Comparison of ENCODE assay signal across 10 cellular contexts in the genomic region with DNA sequence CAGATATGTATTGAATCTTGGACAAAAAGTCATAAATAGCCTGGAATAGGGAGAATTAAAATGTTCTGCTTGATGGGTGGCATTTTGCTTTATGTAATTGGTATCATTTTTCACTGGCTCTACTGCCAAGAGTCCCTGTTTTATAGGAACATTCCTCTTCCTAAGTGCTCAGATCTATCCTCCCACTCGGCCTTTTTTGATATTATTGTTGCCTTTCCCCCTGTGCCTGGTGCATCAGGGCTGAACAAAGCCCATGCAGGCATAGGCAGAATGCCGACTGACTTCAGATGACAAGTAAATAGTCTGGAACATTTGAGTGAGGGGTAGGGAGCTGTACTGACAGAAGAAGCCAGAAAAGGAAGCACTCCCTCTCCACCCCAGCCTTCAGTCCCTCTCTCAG.
A peak's percentile ranks its signal among the peaks of the same experiment; 100 is the strongest.
DNase-seq lines count a peak whose midpoint lies in the region; FAIRE-seq and TF ChIP-seq lines count a peak whose summit lies in the region.
"Had no signal": no experiment of that assay in that cellular context is flagged by ENCODE, and none has a peak within 500 bp of the region (broad histone marks: within the 10 kb centered on the region; RNA-seq: fewer than 3 reads in every experiment).

No MANE protein-coding gene starts in this region.

- peak overlapping the region; percentile 66 for H3K9ac ChIP-seq in SK-N-MC (ENCODE audit: insufficient read length)
- H3K9ac ChIP-seq in parathyroid adenoma, result no peak overlapping the region
- H3K9ac ChIP-seq: BLaER1 had no signal

- TF ChIP-seq EP300 in tibial nerve (IDR thresholded peaks at IDR 0.05), result no peak

- TF ChIP-seq CTCF in LNCaP clone FGC (IDR thresholded peaks at IDR 0.05; ENCODE audit: control insufficient read depth, extremely low read depth, insufficient read depth) (no peak), parathyroid adenoma (IDR thresholded peaks at IDR 0.05) (no peak), D721Med (IDR thresholded peaks at IDR 0.05; ENCODE audit: insufficient read depth, missing control alignments) (no peak), tibial nerve (IDR thresholded peaks at IDR 0.05) (no peak)

- no peak for TF ChIP-seq POLR2A in tibial nerve (IDR thresholded peaks at IDR 0.05)

- no peaks in the 10 kb centered on the region for H3K79me2 ChIP-seq in parathyroid adenoma

- FAIRE-seq in D721Med (lab: Jason Lieb, UNC), result no peak

- H3K4me2 ChIP-seq in parathyroid adenoma (ENCODE audit: low read length), result no peak overlapping the region
- H3K4me2 ChIP-seq: BLaER1 had no signal

- H2AFZ ChIP-seq in parathyroid adenoma, result peak overlapping the region; percentile 61

- H3K36me3 ChIP-seq in SK-N-MC (ENCODE audit: insufficient read depth, low read length) (no peaks in the 10 kb centered on the region; the same call in 1 of the 2 replicates), parathyroid adenoma (ENCODE audit: control insufficient read depth, insufficient read depth, low read length) (no peaks in the 10 kb centered on the region), tibial nerve (no peaks in the 10 kb centered on the region)
- H3K36me3 ChIP-seq: BLaER1, HAP-1 had no signal

- no peaks in the 10 kb centered on the region for H3K27me3 ChIP-seq in parathyroid adenoma (ENCODE audit: control insufficient read depth, insufficient read depth, low read length)
- no peaks in the 10 kb centered on the region for H3K27me3 ChIP-seq in tibial nerve
- H3K27me3 ChIP-seq: BLaER1 had no signal

- H3K4me1 ChIP-seq in parathyroid adenoma (peaks cover 18% of the 10 kb centered on the region), tibial nerve (no peaks in the 10 kb centered on the region)
- H3K4me1 ChIP-seq: BLaER1, HAP-1 had no signal

- DNase-seq in LNCaP clone FGC (ENCODE audit: low read depth) (peak; percentile 30), SK-N-MC (ENCODE audit: low read depth, low spot score) (no peak), D721Med (ENCODE audit: insufficient read length, low spot score) (no peak), COLO829 (ENCODE audit: low spot score) (no peak), tibial nerve (ENCODE audit: low spot score in 2 of 2) (no peak)
- DNase-seq: CD8-positive, alpha-beta T cell had no signal

- H3K27ac ChIP-seq in SK-N-MC, result peak overlapping the region; percentile 96
- H3K27ac ChIP-seq in parathyroid adenoma, result peak overlapping the region; percentile 29
- no peak overlapping the region for H3K27ac ChIP-seq in tibial nerve
- H3K27ac ChIP-seq: BLaER1, C4-2B had no signal

- H3K4me3 ChIP-seq in LNCaP clone FGC (ENCODE audit: low read depth, low read length) (no peak overlapping the region), SK-N-MC (0 out of 2 replicates have a peak overlapping the region, but pooled peaks have one; percentile 18), parathyroid adenoma (ENCODE audit: low read depth, low read length) (no peak overlapping the region), tibial nerve (no peak overlapping the region)
- H3K4me3 ChIP-seq: BLaER1, HAP-1 had no signal

- WGBS in tibial nerve, 2 donors, result 40 to 51% methylated on average over 2 of the region's 2 CpGs

- no peaks in the 10 kb centered on the region for H3K9me3 ChIP-seq in SK-N-MC (ENCODE audit: low read depth, low read length)
- no peaks in the 10 kb centered on the region for H3K9me3 ChIP-seq in parathyroid adenoma (ENCODE audit: control insufficient read depth, low read length)
- no peaks in the 10 kb centered on the region for H3K9me3 ChIP-seq in tibial nerve
- H3K9me3 ChIP-seq: BLaER1, HAP-1 had no signal

Comparison
In these comparisons a context has a peak if more than half of its experiments do, and no peak if none do; other contexts are left out.
1. H3K27ac ChIP-seq: peak in SK-N-MC (single experiment) and parathyroid adenoma (single experiment); none in tibial nerve (0 of 4).